Comparison of ENCODE assay signal across 2 cellular contexts in genomic region chr2:36562973-36563532, GRCh38.
TF ChIP-seq lines count a peak whose summit lies in the region.

No MANE protein-coding gene starts in this region.

TF ChIP-seq in HCT116, 20 proteins besides CTCF, POLR2A, EP300 and RAD21 (continued from another document):
- no peak for TF ChIP-seq POLR2AphosphoS5 (IDR thresholded peaks at IDR 0.05; ENCODE audit: low read depth, low read length)
- TF ChIP-seq ZNF274 (IDR thresholded peaks at IDR 0.05; ENCODE audit: low read depth, low read length) = no peak
- no peak for TF ChIP-seq SRF (IDR thresholded peaks at IDR 0.05; ENCODE audit: low read depth)
- TF ChIP-seq ZFX (IDR thresholded peaks at IDR 0.05) = no peak

TF ChIP-seq in SK-N-SH treated with all-trans-retinoic acid at 6 μM for 48 hours, 23 proteins besides CTCF, POLR2A, EP300 and RAD21 (continued from another document):
- no peak for TF ChIP-seq TSHZ2 (CRISPR knock-in tag; IDR thresholded peaks at IDR 0.05)
- TF ChIP-seq, protein P1, sequence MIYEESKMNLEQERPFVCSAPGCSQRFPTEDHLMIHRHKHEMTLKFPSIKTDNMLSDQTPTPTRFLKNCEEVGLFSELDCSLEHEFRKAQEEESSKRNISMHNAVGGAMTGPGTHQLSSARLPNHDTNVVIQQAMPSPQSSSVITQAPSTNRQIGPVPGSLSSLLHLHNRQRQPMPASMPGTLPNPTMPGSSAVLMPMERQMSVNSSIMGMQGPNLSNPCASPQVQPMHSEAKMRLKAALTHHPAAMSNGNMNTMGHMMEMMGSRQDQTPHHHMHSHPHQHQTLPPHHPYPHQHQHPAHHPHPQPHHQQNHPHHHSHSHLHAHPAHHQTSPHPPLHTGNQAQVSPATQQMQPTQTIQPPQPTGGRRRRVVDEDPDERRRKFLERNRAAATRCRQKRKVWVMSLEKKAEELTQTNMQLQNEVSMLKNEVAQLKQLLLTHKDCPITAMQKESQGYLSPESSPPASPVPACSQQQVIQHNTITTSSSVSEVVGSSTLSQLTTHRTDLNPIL (CRISPR knock-in tag; IDR thresholded peaks at IDR 0.05; ENCODE audit: low read depth) = no peak
